In genomic region chr10:22333167-22333566, GRCh38 we compare ENCODE assay signal across 1 cellular context.
TF ChIP-seq lines count a peak whose summit lies in the region.

No MANE protein-coding gene starts in this region.

TF ChIP-seq in GM12878, 131 proteins besides CTCF, POLR2A, EP300 and RAD21:
- TF ChIP-seq KDM1A (IDR thresholded peaks at IDR 0.05; ENCODE audit: borderline replicate concordance), result no peak
- 0 out of 2 replicates have a peak, but pooled peaks have one; percentile 23 for TF ChIP-seq ATF2 (IDR thresholded peaks at IDR 0.05; ENCODE audit: low read length)
- 0 out of 2 replicates have a peak, but pooled peaks have one; percentile 13 for TF ChIP-seq RUNX3 (IDR thresholded peaks at IDR 0.05; ENCODE audit: low read length)
- TF ChIP-seq ZNF24 (IDR thresholded peaks at IDR 0.05), result no peak
- TF ChIP-seq ZNF384 (IDR thresholded peaks at IDR 0.05; ENCODE audit: borderline replicate concordance, low read depth, low read length), result peak; percentile 51
- TF ChIP-seq BCL11A (IDR thresholded peaks at IDR 0.05; ENCODE audit: low read depth, low read length), result no peak
- TF ChIP-seq GABPA (IDR thresholded peaks at IDR 0.05; ENCODE audit: low read depth), result peak; percentile 61
- TF ChIP-seq NFIC (IDR thresholded peaks at IDR 0.05; ENCODE audit: low read depth, low read length), result 0 out of 2 replicates have a peak, but pooled peaks have one; percentile 33
- no peak for TF ChIP-seq TCF12 (IDR thresholded peaks at IDR 0.05; ENCODE audit: low read depth, low read length)
- no peak for TF ChIP-seq MTA2 (IDR thresholded peaks at IDR 0.05; ENCODE audit: low read depth)
- no peak for TF ChIP-seq CEBPB (IDR thresholded peaks at IDR 0.05; ENCODE audit: borderline replicate concordance in 1 of 2, low read depth in 2 of 2, low read length in 2 of 2)
TF ChIP-seq in GM12878: peak in this region for 5.
